In genomic region chr10:21184216-21184615, GRCh38 we compare ENCODE assay signal across 14 cellular contexts.
DNase-seq lines count a peak whose midpoint lies in the region; ATAC-seq, FAIRE-seq and TF ChIP-seq lines count a peak whose summit lies in the region.
"Had no signal": no experiment of that assay in that cellular context is flagged by ENCODE, and none has a peak within 500 bp of the region (broad histone marks: within the 10 kb centered on the region; RNA-seq: fewer than 3 reads in every experiment).

No MANE protein-coding gene starts in this region.

- peak overlapping the region; percentile 50 for H3K27ac Mint-ChIP-seq in mesothelial cell of epicardium
- no peak overlapping the region for H3K27ac Mint-ChIP-seq in stimulated activated naive B cell treated with anti-CD40 and anti-IgM and Interleukin-4, amounts not matched to agents 10 μg/mL and 1 μg/mL and 100 μg/mL, for 72 hours

- peaks cover 17% of the 10 kb centered on the region for H3K9me3 Mint-ChIP-seq in mesothelial cell of epicardium
- peaks cover 6 to 11% of the 10 kb centered on the region in 2 donors for H3K9me3 Mint-ChIP-seq in stimulated activated naive B cell treated with anti-CD40 and anti-IgM and Interleukin-4, amounts not matched to agents 10 μg/mL and 1 μg/mL and 100 μg/mL, for 72 hours

- TF ChIP-seq CTCF in bronchial epithelial cell (IDR thresholded peaks at IDR 0.05; ENCODE audit: insufficient read depth, low read length, severe bottlenecking) (no peak), mesothelial cell of epicardium (IDR thresholded peaks at IDR 0.05; ENCODE audit: unreplicated experiment) (no peak)

- DNase-seq in Daoy (ENCODE audit: low read depth) (peak; percentile 19), NCI-H510A (lab: John Stamatoyannopoulos, UW) (peak; percentile 18), bronchial epithelial cell (ENCODE audit: low read depth) (peak; percentile 70), mesothelial cell of epicardium (ENCODE audit: low spot score in 2 of 2, unreplicated experiment in 2 of 2) (no peak), SJCRH30 (no peak), DMS79 treated with DMSO at 0.1 percent for 48 hours (lab: John Stamatoyannopoulos, UW) (no peak)
- no peak for DNase-seq in stimulated activated naive B cell treated with anti-CD40 and anti-IgM and Interleukin-4, amounts not matched to agents 10 μg/mL and 1 μg/mL and 100 μg/mL, for 72 hours
- DNase-seq: activated naive CD4-positive, alpha-beta T cell; central memory CD4-positive, alpha-beta T cell; MV-4-11; stimulated activated CD4-positive, alpha-beta T cell treated with anti-CD3 and anti-CD28 coated beads, Interleukin-15, amount 100 ng/mL, for 24 hours; T-helper 9 cell had no signal

- no peaks in the 10 kb centered on the region for H3K27me3 ChIP-seq in bronchial epithelial cell (ENCODE audit: control insufficient read depth, insufficient read depth, low read length)
- no peaks in the 10 kb centered on the region for H3K27me3 ChIP-seq in SJCRH30
- H3K27me3 ChIP-seq: neutrophil had no signal

- ATAC-seq in HG02938 (IDR thresholded peaks at IDR 0.05; ENCODE audit: unreplicated experiment), result no peak
- ATAC-seq in stimulated activated naive B cell treated with anti-CD40 and anti-IgM and Interleukin-4, amounts not matched to agents 10 μg/mL and 1 μg/mL and 100 μg/mL, for 72 hours (replicated peaks), result no peak

- H3K27ac ChIP-seq in SJCRH30, result no peak overlapping the region
- H3K27ac ChIP-seq: neutrophil had no signal

- peaks cover 14% of the 10 kb centered on the region for H3K36me3 Mint-ChIP-seq in mesothelial cell of epicardium
- no peaks in the 10 kb centered on the region for H3K36me3 Mint-ChIP-seq in stimulated activated naive B cell treated with anti-CD40 and anti-IgM and Interleukin-4, amounts not matched to agents 10 μg/mL and 1 μg/mL and 100 μg/mL, for 72 hours

- H3K36me3 ChIP-seq in bronchial epithelial cell (ENCODE audit: control insufficient read depth, insufficient read depth, low read length) (no peaks in the 10 kb centered on the region), SJCRH30 (no peaks in the 10 kb centered on the region)
- H3K36me3 ChIP-seq: neutrophil had no signal

- H3K4me3 ChIP-seq in bronchial epithelial cell (ENCODE audit: low read depth, low read length) (no peak overlapping the region), SJCRH30 (no peak overlapping the region)

- H3K9me3 ChIP-seq in SJCRH30 (replicated peaks), result no peaks in the 10 kb centered on the region
- H3K9me3 ChIP-seq: neutrophil had no signal

- no peaks in the 10 kb centered on the region for H3K4me1 ChIP-seq in SJCRH30

- no peaks in the 10 kb centered on the region for H3K27me3 Mint-ChIP-seq in mesothelial cell of epicardium (ENCODE audit: low read depth)
- peaks cover 0 to 8% of the 10 kb centered on the region in 2 donors for H3K27me3 Mint-ChIP-seq in stimulated activated naive B cell treated with anti-CD40 and anti-IgM and Interleukin-4, amounts not matched to agents 10 μg/mL and 1 μg/mL and 100 μg/mL, for 72 hours

- no peak for FAIRE-seq in bronchial epithelial cell (lab: Jason Lieb, UNC)

- no peak overlapping the region for H3K4me3 Mint-ChIP-seq in mesothelial cell of epicardium
- H3K4me3 Mint-ChIP-seq in stimulated activated naive B cell treated with anti-CD40 and anti-IgM and Interleukin-4, amounts not matched to agents 10 μg/mL and 1 μg/mL and 100 μg/mL, for 72 hours, result no peak overlapping the region

- H3K4me1 Mint-ChIP-seq in mesothelial cell of epicardium, result peaks cover 3% of the 10 kb centered on the region
- H3K4me1 Mint-ChIP-seq in stimulated activated naive B cell treated with anti-CD40 and anti-IgM and Interleukin-4, amounts not matched to agents 10 μg/mL and 1 μg/mL and 100 μg/mL, for 72 hours, result no peaks in the 10 kb centered on the region

Comparison
In these comparisons a context has a peak if more than half of its experiments do, and no peak if none do; other contexts are left out.
1. DNase-seq: peak in Daoy (single experiment), NCI-H510A (single experiment) and bronchial epithelial cell (single experiment); none in mesothelial cell of epicardium (0 of 2), stimulated activated naive B cell treated with anti-CD40 and anti-IgM and Interleukin-4, amounts not matched to agents 10 μg/mL and 1 μg/mL and 100 μg/mL, for 72 hours (single experiment), SJCRH30 (0 of 2) and DMS79 treated with DMSO at 0.1 percent for 48 hours (single experiment).